In genomic region chr9:27280858-27281257, GRCh38 we compare ENCODE assay signal across 19 cellular contexts. TPM values are rescaled to one million over a fixed set of nuclear protein-coding genes. Genes with fewer than 3 reads are reported as not detected.
DNase-seq lines count a peak whose midpoint lies in the region; ATAC-seq and TF ChIP-seq lines count a peak whose summit lies in the region.
"Had no signal": no experiment of that assay in that cellular context is flagged by ENCODE, and none has a peak within 500 bp of the region (broad histone marks: within the 10 kb centered on the region; RNA-seq: fewer than 3 reads in every experiment).

No MANE protein-coding gene starts in this region.

- peak overlapping the region; percentile 24 for H3K4me3 Mint-ChIP-seq in memory B cell
- no peak overlapping the region for H3K4me3 Mint-ChIP-seq in natural killer cell treated with Interleukin-12 subunit alpha and Interleukin-12 subunit beta and Interleukin-15 and Interleukin-18, amount 100 ng/mL, for 72 hours
- H3K4me3 Mint-ChIP-seq: activated naive CD8-positive, alpha-beta T cell treated with anti-CD3 and anti-CD28 coated beads for 36 hours; activated T-cell treated with anti-CD3 and anti-CD28 coated beads, Interleukin-2, amount 50 U/mL, for 24 hours had no signal

- no peaks in the 10 kb centered on the region for H3K36me3 Mint-ChIP-seq in memory B cell
- H3K36me3 Mint-ChIP-seq in natural killer cell treated with Interleukin-12 subunit alpha and Interleukin-12 subunit beta and Interleukin-15 and Interleukin-18, amount 100 ng/mL, for 72 hours, result no peaks in the 10 kb centered on the region
- H3K36me3 Mint-ChIP-seq: activated naive CD8-positive, alpha-beta T cell treated with anti-CD3 and anti-CD28 coated beads for 36 hours had no signal

- DNase-seq in CD1c-positive myeloid dendritic cell (ENCODE audit: extremely low spot score) (peak; percentile 66), NAMALWA (ENCODE audit: low spot score) (peak; percentile 6), coronary artery (ENCODE audit: low spot score) (no peak), memory B cell (ENCODE audit: low spot score in 2 of 2) (no peak), DMS53 (lab: John Stamatoyannopoulos, UW) (no peak)
- DNase-seq in natural killer cell treated with Interleukin-12 subunit alpha and Interleukin-12 subunit beta and Interleukin-15 and Interleukin-18, amount 100 ng/mL, for 72 hours (ENCODE audit: low spot score), result no peak
- DNase-seq in activated naive CD4-positive, alpha-beta T cell (lab: John Stamatoyannopoulos, UW), result no peak
- DNase-seq: activated CD4-positive, alpha-beta T cell treated with anti-CD3 and anti-CD28 coated beads, Interleukin-2, amount 50 U/mL, for 1 hour; activated naive CD8-positive, alpha-beta T cell treated with anti-CD3 and anti-CD28 coated beads for 36 hours; activated T-cell treated with anti-CD3 and anti-CD28 coated beads, Interleukin-2, amount 50 U/mL, for 24 hours; Calu3; effector CD4-positive, alpha-beta T cell; Kasumi-1; NCI-H1930; NCI-H446 treated with DMSO at 0.1 percent for 48 hours; retina; SJCRH30 had no signal

- H3K27me3 Mint-ChIP-seq in memory B cell, result peaks cover 2% of the 10 kb centered on the region
- no peaks in the 10 kb centered on the region for H3K27me3 Mint-ChIP-seq in natural killer cell treated with Interleukin-12 subunit alpha and Interleukin-12 subunit beta and Interleukin-15 and Interleukin-18, amount 100 ng/mL, for 72 hours

- ATAC-seq in memory B cell (ENCODE audit: low read depth), result peak; percentile 73
- ATAC-seq in natural killer cell treated with Interleukin-12 subunit alpha and Interleukin-12 subunit beta and Interleukin-15 and Interleukin-18, amount 100 ng/mL, for 72 hours, result no peak
- no peak for ATAC-seq in GM21825 (IDR thresholded peaks at IDR 0.05; ENCODE audit: unreplicated experiment)

- H3K27ac Mint-ChIP-seq in memory B cell, result no peak overlapping the region
- no peak overlapping the region for H3K27ac Mint-ChIP-seq in natural killer cell treated with Interleukin-12 subunit alpha and Interleukin-12 subunit beta and Interleukin-15 and Interleukin-18, amount 100 ng/mL, for 72 hours
- H3K27ac Mint-ChIP-seq: activated naive CD8-positive, alpha-beta T cell treated with anti-CD3 and anti-CD28 coated beads for 36 hours; activated T-cell treated with anti-CD3 and anti-CD28 coated beads, Interleukin-2, amount 50 U/mL, for 24 hours had no signal

- H3K27ac ChIP-seq in coronary artery, result no peak overlapping the region
- H3K27ac ChIP-seq: SJCRH30 had no signal

- H3K4me1 Mint-ChIP-seq in memory B cell, result peaks cover 13% of the 10 kb centered on the region
- H3K4me1 Mint-ChIP-seq in natural killer cell treated with Interleukin-12 subunit alpha and Interleukin-12 subunit beta and Interleukin-15 and Interleukin-18, amount 100 ng/mL, for 72 hours (ENCODE audit: low read depth in 2 of 2), result peaks cover 3 to 5% of the 10 kb centered on the region in 2 donors

- peak overlapping the region; percentile 33 for H3K4me3 ChIP-seq in coronary artery
- H3K4me3 ChIP-seq: HAP-1, SJCRH30 had no signal

- H3K9me3 Mint-ChIP-seq in memory B cell, result no peaks in the 10 kb centered on the region
- H3K9me3 Mint-ChIP-seq in natural killer cell treated with Interleukin-12 subunit alpha and Interleukin-12 subunit beta and Interleukin-15 and Interleukin-18, amount 100 ng/mL, for 72 hours, result no peaks in the 10 kb centered on the region
- H3K9me3 Mint-ChIP-seq: activated naive CD8-positive, alpha-beta T cell treated with anti-CD3 and anti-CD28 coated beads for 36 hours; activated T-cell treated with anti-CD3 and anti-CD28 coated beads, Interleukin-2, amount 50 U/mL, for 24 hours had no signal

- TF ChIP-seq CTCF in coronary artery (IDR thresholded peaks at IDR 0.05), result no peak

RNA-seq across cellular contexts. Expression of gene EQTN, which starts 16.1 kb away (rescaled TPM):
- total RNA-seq in natural killer cell treated with Interleukin-12 subunit alpha and Interleukin-12 subunit beta and Interleukin-15 and Interleukin-18, amount 100 ng/mL, for 72 hours, result not detected
- total RNA-seq: activated naive CD8-positive, alpha-beta T cell treated with anti-CD3 and anti-CD28 coated beads for 36 hours; Calu3; SJCRH30 had no signal

Comparison
In these comparisons a context has a peak if more than half of its experiments do, and no peak if none do; other contexts are left out.
1. DNase-seq: peak in CD1c-positive myeloid dendritic cell (single experiment) and NAMALWA (single experiment); none in coronary artery (single experiment), memory B cell (0 of 2), natural killer cell treated with Interleukin-12 subunit alpha and Interleukin-12 subunit beta and Interleukin-15 and Interleukin-18, amount 100 ng/mL, for 72 hours (single experiment), DMS53 (single experiment) and activated naive CD4-positive, alpha-beta T cell (0 of 4).